Comparison of ENCODE assay signal across 8 cellular contexts in genomic region chr1:52928083-52928404, GRCh38. TPM values are rescaled to one million over a fixed set of nuclear protein-coding genes. Genes with fewer than 3 reads are reported as not detected.
DNase-seq lines count a peak whose midpoint lies in the region; ATAC-seq and TF ChIP-seq lines count a peak whose summit lies in the region.

No MANE protein-coding gene starts in this region.

- peak; percentile 18 for ATAC-seq in GM19463 (IDR thresholded peaks at IDR 0.05; ENCODE audit: unreplicated experiment)
- ATAC-seq in T-helper 17 cell = peak; percentile 6
- peak; percentile 42 for ATAC-seq in Right ventricle myocardium superior (ENCODE audit: poor library complexity)

- H3K27ac Mint-ChIP-seq in T-helper 17 cell = peak overlapping the region; percentile 97

- H3K9me3 ChIP-seq in T-helper 17 cell (ENCODE audit: control insufficient read depth, low read length, poor library complexity, severe bottlenecking) = no peaks in the 10 kb centered on the region

- peaks cover 18% of the 10 kb centered on the region for H3K4me1 Mint-ChIP-seq in T-helper 17 cell

- H3K36me3 Mint-ChIP-seq in T-helper 17 cell (ENCODE audit: low read depth) = peaks cover 3% of the 10 kb centered on the region

- H3K27me3 Mint-ChIP-seq in T-helper 17 cell = no peaks in the 10 kb centered on the region

- H3K4me3 Mint-ChIP-seq in T-helper 17 cell = peak overlapping the region; percentile 99

- TF ChIP-seq CTCF in retinal pigment epithelial cell (conservative IDR thresholded peaks at IDR 0.05; ENCODE audit: low read depth, low read length) = no peak

- intact Hi-C loops in Right ventricle myocardium superior (cut with DNase I) = loop anchor here (10.0 kb wide), 1 partner anchor 223 kb away; no protein-coding TSS in a partner anchor

- H3K4me3 ChIP-seq in retinal pigment epithelial cell (ENCODE audit: low read length) = peak overlapping the region; percentile 75

- no peak for DNase-seq in T-helper 17 cell
- no peak for DNase-seq in Right ventricle myocardium superior
- DNase-seq in retinal pigment epithelial cell (ENCODE audit: low read depth) = no peak
- no peak for DNase-seq in AG08395 (ENCODE audit: low spot score)
- DNase-seq in LoVo (ENCODE audit: low spot score) = no peak
- no peak for DNase-seq in stimulated activated CD4-positive, alpha-beta T cell treated with anti-CD3 and anti-CD28 coated beads, Interleukin-4, amount 100 ng/mL, for 24 hours
- no peak for DNase-seq in COLO829 (ENCODE audit: low spot score)

RNA-seq across cellular contexts. Expression of gene SCP2, which starts 1.0 kb away (rescaled TPM):
- total RNA-seq in T-helper 17 cell (10 to 100 TPM; 55.2 to 60.6 TPM), Right ventricle myocardium superior (155 TPM)

RNA-seq across cellular contexts. Expression of gene ECHDC2, which starts 6.5 kb away (rescaled TPM):
- 100 to 1,000 TPM; 134 to 140 TPM for total RNA-seq in T-helper 17 cell
- total RNA-seq in Right ventricle myocardium superior = 147 TPM
